ENCODE assay signal across 1 cellular context in genomic region chr3:10508619-10509260, GRCh38.
TF ChIP-seq lines count a peak whose summit lies in the region.

No MANE protein-coding gene starts in this region.

TF ChIP-seq in HepG2, 621 proteins besides CTCF, POLR2A, EP300 and RAD21 (continued from another document and continues in another):
- TF ChIP-seq ZNF281 (CRISPR knock-in tag; IDR thresholded peaks at IDR 0.05; ENCODE audit: borderline replicate concordance) (peak; percentile 99), CREM (IDR thresholded peaks at IDR 0.05) (peak; percentile 84), CREM (CRISPR knock-in tag; IDR thresholded peaks at IDR 0.05) (no peak), ZSCAN9 (CRISPR knock-in tag; IDR thresholded peaks at IDR 0.05; ENCODE audit: borderline replicate concordance) (peak; percentile 55; the same call in 1 of the 2 replicates), MYC (CRISPR knock-in tag; IDR thresholded peaks at IDR 0.05; ENCODE audit: borderline replicate concordance) (peak; percentile 75; the same call in 1 of the 2 replicates), ZFP37 (CRISPR knock-in tag; IDR thresholded peaks at IDR 0.05; ENCODE audit: borderline replicate concordance) (0 out of 2 replicates have a peak, but pooled peaks have one; percentile 64), TAF15 (IDR thresholded peaks at IDR 0.05; ENCODE audit: low read depth, low read length, poor library complexity, severe bottlenecking) (no peak), ELK4 (CRISPR knock-in tag; IDR thresholded peaks at IDR 0.05; ENCODE audit: borderline replicate concordance) (no peak), ARNTL (CRISPR knock-in tag; IDR thresholded peaks at IDR 0.05) (peak; percentile 94), HMG20A (CRISPR knock-in tag; IDR thresholded peaks at IDR 0.05; ENCODE audit: borderline replicate concordance) (peak; percentile 94), ZBED4 (CRISPR knock-in tag; IDR thresholded peaks at IDR 0.05; ENCODE audit: borderline replicate concordance) (peak; percentile 93), PCBP2 (optimal IDR thresholded peaks at IDR 0.05; ENCODE audit: low read depth, low read length, poor library complexity, severe bottlenecking) (no peak), IKZF5 (CRISPR knock-in tag; IDR thresholded peaks at IDR 0.05) (peak; percentile 94), HNF1B (CRISPR knock-in tag; IDR thresholded peaks at IDR 0.05) (peak; percentile 99), ZNF331 (CRISPR knock-in tag; IDR thresholded peaks at IDR 0.05) (peak; percentile 96), NFATC3 (CRISPR knock-in tag; IDR thresholded peaks at IDR 0.05) (no peak), SOX6 (IDR thresholded peaks at IDR 0.05) (no peak), SOX6 (CRISPR knock-in tag; IDR thresholded peaks at IDR 0.05) (peak; percentile 99), DPF2 (CRISPR knock-in tag; IDR thresholded peaks at IDR 0.05; ENCODE audit: borderline replicate concordance, low read depth) (peak; percentile 99), ELF1 (CRISPR knock-in tag; IDR thresholded peaks at IDR 0.05) (peak; percentile 80), HNRNPLL (IDR thresholded peaks at IDR 0.05; ENCODE audit: low read depth, low read length, poor library complexity, severe bottlenecking) (no peak), NFKB2 (CRISPR knock-in tag; IDR thresholded peaks at IDR 0.05; ENCODE audit: borderline replicate concordance) (0 out of 2 replicates have a peak, but pooled peaks have one; percentile 15), PLRG1 (conservative IDR thresholded peaks at IDR 0.05) (no peak), ZNF775 (CRISPR knock-in tag; IDR thresholded peaks at IDR 0.05; ENCODE audit: borderline replicate concordance) (no peak), AGO1 (IDR thresholded peaks at IDR 0.05; ENCODE audit: low read depth, low read length, poor library complexity, severe bottlenecking) (no peak), ZNF124 (CRISPR knock-in tag; IDR thresholded peaks at IDR 0.05) (peak; percentile 83; the same call in 1 of the 2 replicates), MTF1 (CRISPR knock-in tag; IDR thresholded peaks at IDR 0.05) (no peak), PBX3 (CRISPR knock-in tag; IDR thresholded peaks at IDR 0.05; ENCODE audit: borderline replicate concordance) (no peak), NR2F2 (IDR thresholded peaks at IDR 0.05; ENCODE audit: borderline replicate concordance, low read depth) (peak; percentile 99), RFX3 (CRISPR knock-in tag; IDR thresholded peaks at IDR 0.05) (no peak), HDAC2 (CRISPR knock-in tag; IDR thresholded peaks at IDR 0.05) (peak; percentile 97), CREB1 (IDR thresholded peaks at IDR 0.05) (no peak), CREB1 (CRISPR knock-in tag; IDR thresholded peaks at IDR 0.05) (peak; percentile 81), SMARCE1 (IDR thresholded peaks at IDR 0.05; ENCODE audit: borderline replicate concordance) (no peak), ZNF138 (CRISPR knock-in tag; IDR thresholded peaks at IDR 0.05; ENCODE audit: low read depth) (no peak), ZKSCAN1 (IDR thresholded peaks at IDR 0.05; ENCODE audit: low read length) (no peak), ZNF639 (CRISPR knock-in tag; conservative IDR thresholded peaks at IDR 0.05) (peak; percentile 50; the same call in 1 of the 2 replicates), FLYWCH1 (CRISPR knock-in tag; IDR thresholded peaks at IDR 0.05) (no peak), ZNF343 (CRISPR knock-in tag; IDR thresholded peaks at IDR 0.05) (peak; percentile 62; the same call in 1 of the 2 replicates), AGO2 (optimal IDR thresholded peaks at IDR 0.05; ENCODE audit: low read depth, low read length) (no peak), ZNF512 (CRISPR knock-in tag; IDR thresholded peaks at IDR 0.05) (no peak), CHD4 (IDR thresholded peaks at IDR 0.05; ENCODE audit: borderline replicate concordance, low read length) (no peak; the same call in 1 of the 2 replicates), ZNF562 (CRISPR knock-in tag; IDR thresholded peaks at IDR 0.05; ENCODE audit: borderline replicate concordance) (no peak), RARA (CRISPR knock-in tag; IDR thresholded peaks at IDR 0.05) (peak; percentile 99), CSRNP1 (CRISPR knock-in tag; IDR thresholded peaks at IDR 0.05) (no peak), SP1 (IDR thresholded peaks at IDR 0.05) (no peak), SP1 (CRISPR knock-in tag; IDR thresholded peaks at IDR 0.05) (no peak), FIP1L1 (IDR thresholded peaks at IDR 0.05; ENCODE audit: borderline replicate concordance, insufficient read depth, low read depth, low read length) (no peak), NR3C1 (CRISPR knock-in tag; IDR thresholded peaks at IDR 0.05) (no peak), SP4 (CRISPR knock-in tag; IDR thresholded peaks at IDR 0.05) (peak; percentile 82; the same call in 1 of the 2 replicates), BRF2 (CRISPR knock-in tag; IDR thresholded peaks at IDR 0.05) (peak; percentile 67; the same call in 1 of the 2 replicates), KMT2A (CRISPR knock-in tag; IDR thresholded peaks at IDR 0.05) (peak; percentile 58)
